In the genomic region with DNA sequence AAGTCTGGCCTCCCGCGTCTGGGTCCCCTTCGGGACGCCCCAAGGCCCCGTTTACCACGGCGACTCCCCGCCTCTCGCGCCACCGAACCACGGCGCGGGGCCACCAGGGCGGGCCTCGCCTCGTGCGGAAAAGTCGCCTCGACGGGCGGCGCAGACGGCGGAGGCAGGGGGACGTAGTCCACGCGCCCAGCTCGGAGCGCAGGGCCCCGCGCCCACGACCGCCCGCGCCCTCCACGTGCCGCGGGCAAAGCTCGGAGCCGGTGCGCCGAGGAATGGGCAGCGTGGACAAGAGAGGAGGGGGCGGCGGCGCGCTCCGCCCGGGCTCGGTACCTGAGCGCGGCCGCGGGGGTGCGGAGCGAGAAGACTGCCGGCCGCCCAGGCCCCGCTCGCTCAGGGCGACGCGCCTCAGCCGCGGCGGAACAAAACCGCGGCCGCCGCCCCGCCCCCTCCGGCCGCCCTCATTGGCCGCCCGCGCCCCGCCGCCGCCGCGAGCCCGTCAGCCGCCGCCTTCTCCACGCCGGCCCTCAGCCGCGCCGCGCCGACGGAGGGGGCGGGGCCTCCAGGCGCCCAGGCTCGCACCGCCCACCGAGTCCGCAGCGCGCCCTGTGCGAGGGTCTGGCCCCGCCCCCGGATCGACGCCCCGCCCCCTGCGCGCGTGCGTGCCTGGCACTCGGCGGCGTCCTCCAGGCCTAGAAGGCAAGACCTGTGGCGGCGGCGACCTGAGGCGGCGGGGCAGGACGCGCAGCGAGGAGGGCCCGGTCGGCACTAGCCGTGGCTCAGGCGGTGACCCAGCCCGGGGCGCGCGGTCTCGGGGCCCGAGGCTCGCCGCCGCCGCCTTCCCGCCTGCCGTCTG, we compare ENCODE assay signal across 8 cellular contexts. TPM values are rescaled to one million over a fixed set of nuclear protein-coding genes. Genes with fewer than 3 reads are reported as not detected.
DNase-seq lines count a peak whose midpoint lies in the region; ATAC-seq and TF ChIP-seq lines count a peak whose summit lies in the region.

FAM53A (minus strand) TSS at position 411 of the 853 bp plus-strand sequence. CDS start 15,572 bp downstream, outside the sequence.

- POLR2A ChIA-PET in AG04450 (lab: Yijun Ruan, JAX) = no interaction called here

- H3K27ac ChIP-seq in AG04450 (ENCODE audit: low read depth, low read length) = peak within 1 kb of the TSS; percentile 71
- peak within 1 kb of the TSS; percentile 71 to 77 for H3K27ac ChIP-seq in left lung

- H3K36me3 ChIP-seq in left lung = no peaks in the 10 kb centered on the region

- no peak for TF ChIP-seq CTCF in AG04450 (IDR thresholded peaks at IDR 0.05; ENCODE audit: low read depth, low read length)
- no peak for TF ChIP-seq CTCF in left lung (IDR thresholded peaks at IDR 0.05)

- H3K27me3 ChIP-seq in AG04450 (ENCODE audit: control insufficient read depth, insufficient read depth, low read length) = no peaks in the 10 kb centered on the region
- H3K27me3 ChIP-seq in left lung = no peaks in the 10 kb centered on the region

- H3K9me3 ChIP-seq in AG04450 (ENCODE audit: control insufficient read depth, insufficient read depth, low read length) = no peaks in the 10 kb centered on the region; the same call in 1 of the 2 replicates
- H3K9me3 ChIP-seq in left lung = no peaks in the 10 kb centered on the region

- ATAC-seq in GM18909 (IDR thresholded peaks at IDR 0.05; ENCODE audit: poor library complexity, unreplicated experiment) (peak; percentile 88), HG03135 (IDR thresholded peaks at IDR 0.05; ENCODE audit: unreplicated experiment) (peak; percentile 92), left lung (peak; percentile 95)

- peaks cover 0 to 21% of the 10 kb centered on the region in 2 donors for H3K4me1 ChIP-seq in left lung

- H3K4me3 ChIP-seq in AG04450 (ENCODE audit: low read depth, low read length) = peak within 1 kb of the TSS; percentile 62
- peak within 1 kb of the TSS; percentile 50 to 52 for H3K4me3 ChIP-seq in left lung

- CTCF ChIA-PET in AG04450 (lab: Charles Lee) = interaction anchor here (2.3 kb wide), 1 partner anchor 9 kb away, joined by 11 read pairs; no protein-coding TSS in a partner anchor

- intact Hi-C loops in left lung (cut with DNase I) = no loop called here

- DNase-seq in AG04450 (ENCODE audit: low read depth, low spot score) (peak; percentile 41), NCI-H446 treated with DMSO at 0.1 percent for 48 hours (lab: John Stamatoyannopoulos, UW) (peak; percentile 18), cortex of kidney (lab: John Stamatoyannopoulos, UW) (peak; percentile 30), left lung (peak; percentile 92 to 99)
- peak; percentile 93 for DNase-seq in activated CD4-positive, alpha-beta T cell treated with anti-CD3 and anti-CD28 coated beads, Interleukin-2, amount 50 U/mL, for 1 hour
- DNase-seq in stimulated activated CD4-positive, alpha-beta T cell treated with anti-CD3 and anti-CD28 coated beads, Interleukin-2, amount 100 ng/mL, for 24 hours = peak; percentile 95 to 98

RNA-seq across cellular contexts. Expression of gene FAM53A, which starts in this region (rescaled TPM):
- 1.1 TPM in 2 replicates for polyA plus RNA-seq in AG04450 (2011; rRNA removed)
- 1.3 and 1.8 TPM in 2 replicates for polyA minus RNA-seq in AG04450 (2011; rRNA and poly(A)+ RNA removed)
- total RNA-seq in left lung = 1 to 10 TPM; 1.8 to 1.9 TPM

Comparison
In these comparisons a context has a peak if more than half of its experiments do, and no peak if none do; other contexts are left out.
1. Peak in every context shown above with its lines: DNase-seq, ATAC-seq, H3K4me3 ChIP-seq and H3K27ac ChIP-seq.
2. DNase-seq: peak in every context shown above with its lines; median percentile 96 in stimulated activated CD4-positive, alpha-beta T cell treated with anti-CD3 and anti-CD28 coated beads, Interleukin-2, amount 100 ng/mL, for 24 hours; 96 in left lung; 93 in activated CD4-positive, alpha-beta T cell treated with anti-CD3 and anti-CD28 coated beads, Interleukin-2, amount 50 U/mL, for 1 hour; 41 in AG04450; 30 in cortex of kidney; 18 in NCI-H446 treated with DMSO at 0.1 percent for 48 hours.